ENCODE assay signal across 25 cellular contexts in genomic region chr15:78866824-78867223, GRCh38.
"Had no signal": no experiment of that assay in that cellular context is flagged by ENCODE, and none has a peak within 500 bp of the region (broad histone marks: within the 10 kb centered on the region; RNA-seq: fewer than 3 reads in every experiment).

No MANE protein-coding gene starts in this region.

- H3K27me3 Mint-ChIP-seq: activated CD8-positive, alpha-beta T cell treated with anti-CD3 and anti-CD28 coated beads for 36 hours; activated T-helper 17 cell treated with anti-CD3 and anti-CD28 coated beads, Interleukin-2, amount 50 U/mL, for 72 hours; naive B cell had no signal

- H3K36me3 ChIP-seq: neutrophil, ovary, prostate gland, transverse colon, uterus had no signal

- H3K27ac ChIP-seq: neutrophil, ovary, prostate gland, testis, transverse colon, uterus had no signal

- H3K9me3 ChIP-seq: neutrophil, ovary, prostate gland, testis, transverse colon, uterus had no signal

- DNase-seq: activated CD4-positive, alpha-beta T cell treated with anti-CD3 and anti-CD28 coated beads, Interleukin-2, amount 50 U/mL, for 1 hour; activated CD8-positive, alpha-beta T cell treated with anti-CD3 and anti-CD28 coated beads for 36 hours; activated gamma-delta T cell treated with Interleukin-2 at 50 U/mL for 16 hours; activated naive CD4-positive, alpha-beta T cell treated with anti-CD3 and anti-CD28 coated beads, Interleukin-2, amount 50 U/mL, for 16 hours; activated T-cell treated with anti-CD3 and anti-CD28 coated beads, Interleukin-2, amount 50 U/mL, for 4 hours; amniotic stem cell; central memory CD4-positive, alpha-beta T cell; endodermal cell; foreskin melanocyte; left ventricle myocardium superior; mammary epithelial cell; naive B cell; nephron progenitor cell; ovary; retina; stimulated activated naive CD4-positive, alpha-beta T cell treated with Interleukin-2 at 50 U/mL for 16 hours; T-helper 2 cell; testis; transverse colon; uterus had no signal

- H3K27ac Mint-ChIP-seq: activated CD8-positive, alpha-beta T cell treated with anti-CD3 and anti-CD28 coated beads for 36 hours; activated T-helper 17 cell treated with anti-CD3 and anti-CD28 coated beads, Interleukin-2, amount 50 U/mL, for 72 hours; nephron progenitor cell; WTC11 had no signal

- H3K4me1 ChIP-seq: prostate gland, testis, uterus had no signal

- H3K9me3 Mint-ChIP-seq: activated CD8-positive, alpha-beta T cell treated with anti-CD3 and anti-CD28 coated beads for 36 hours; activated T-cell treated with anti-CD3 and anti-CD28 coated beads, Interleukin-2, amount 50 U/mL, for 4 hours; activated T-helper 17 cell treated with anti-CD3 and anti-CD28 coated beads, Interleukin-2, amount 50 U/mL, for 72 hours; endodermal cell; naive B cell; nephron progenitor cell; WTC11 had no signal

- H3K4me3 ChIP-seq: ovary, prostate gland, testis, transverse colon, uterus had no signal

- ATAC-seq: activated CD8-positive, alpha-beta T cell treated with anti-CD3 and anti-CD28 coated beads for 36 hours; activated T-cell treated with anti-CD3 and anti-CD28 coated beads, Interleukin-2, amount 50 U/mL, for 4 hours; activated T-helper 17 cell treated with anti-CD3 and anti-CD28 coated beads, Interleukin-2, amount 50 U/mL, for 72 hours; esophagus mucosa; left ventricle myocardium superior; WTC11 had no signal

- H3K27me3 ChIP-seq: neutrophil, ovary, testis, transverse colon, uterus had no signal

- H3K4me3 Mint-ChIP-seq: activated CD8-positive, alpha-beta T cell treated with anti-CD3 and anti-CD28 coated beads for 36 hours; activated T-cell treated with anti-CD3 and anti-CD28 coated beads, Interleukin-2, amount 50 U/mL, for 4 hours; activated T-helper 17 cell treated with anti-CD3 and anti-CD28 coated beads, Interleukin-2, amount 50 U/mL, for 72 hours; endodermal cell; naive B cell; nephron progenitor cell; WTC11 had no signal

- H3K36me3 Mint-ChIP-seq: naive B cell, WTC11 had no signal
